Comparison of ENCODE assay signal across 9 cellular contexts in the genomic region with DNA sequence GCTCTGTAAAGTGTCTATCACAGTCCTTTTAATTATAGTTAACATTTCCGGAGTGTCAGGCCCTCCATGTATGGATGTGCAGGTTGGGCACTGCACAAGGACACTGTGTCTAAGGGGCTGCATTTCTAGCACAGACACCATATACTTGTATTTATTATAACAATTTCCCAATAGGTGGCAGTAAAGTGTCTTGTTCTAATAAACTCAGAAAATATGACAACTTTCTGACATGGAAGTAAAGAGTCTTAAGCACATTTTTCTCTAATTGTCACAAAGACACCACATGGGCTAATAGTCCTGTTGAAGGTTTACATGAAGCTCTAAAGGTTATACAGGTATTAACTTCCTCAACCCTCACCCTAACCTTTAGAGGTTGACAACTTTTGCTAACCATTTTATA.
DNase-seq lines count a peak whose midpoint lies in the region; FAIRE-seq and TF ChIP-seq lines count a peak whose summit lies in the region.
"Had no signal": no experiment of that assay in that cellular context is flagged by ENCODE, and none has a peak within 500 bp of the region (broad histone marks: within the 10 kb centered on the region; RNA-seq: fewer than 3 reads in every experiment).

No MANE protein-coding gene starts in this region.

- H3K27me3 Mint-ChIP-seq in Caco-2 (ENCODE audit: insufficient read depth, unreplicated experiment) = peaks cover 8% of the 10 kb centered on the region
- peaks cover 5% of the 10 kb centered on the region for H3K27me3 Mint-ChIP-seq in activated CD4-positive, alpha-beta memory T cell treated with anti-CD3 and anti-CD28 coated beads, Interleukin-2, amount 10 ng/mL, durations not matched to agents 7 days and 5 days

- no TSS peak for BruUV-seq in Caco-2 (replicated peaks; lab: Mats Ljungman, UMichigan)

- no peaks in the 10 kb centered on the region for H3K9me3 ChIP-seq in Caco-2

- no peak overlapping the region for H3K4me3 Mint-ChIP-seq in Caco-2 (ENCODE audit: unreplicated experiment)
- no peak overlapping the region for H3K4me3 Mint-ChIP-seq in activated CD4-positive, alpha-beta memory T cell treated with anti-CD3 and anti-CD28 coated beads, Interleukin-2, amount 10 ng/mL, durations not matched to agents 7 days and 5 days
- H3K4me3 Mint-ChIP-seq: IgD-negative memory B cell had no signal

- FAIRE-seq in bronchial epithelial cell (lab: Jason Lieb, UNC) = no peak

- H3K36me3 ChIP-seq in bronchial epithelial cell (ENCODE audit: control insufficient read depth, insufficient read depth, low read length) (no peaks in the 10 kb centered on the region), Caco-2 (ENCODE audit: control insufficient read depth, insufficient read depth, low read length) (no peaks in the 10 kb centered on the region)

- no peak for TF ChIP-seq CTCF in bronchial epithelial cell (IDR thresholded peaks at IDR 0.05; ENCODE audit: insufficient read depth, low read length, severe bottlenecking)
- TF ChIP-seq CTCF in Caco-2 (IDR thresholded peaks at IDR 0.05; ENCODE audit: insufficient read depth in 1 of 2, low read depth in 1 of 2, low read length in 1 of 2, severe bottlenecking in 1 of 2, unreplicated experiment in 1 of 2) = peak in 1 of 2 experiments; percentile 53

- CTCF ChIA-PET in Caco-2 (lab: Charles Lee) = interaction anchor here (0.6 to 1.0 kb wide), 4 partner anchors 57 to 541 kb away, joined by 3 to 6 read pairs (median 4); no protein-coding TSS in a partner anchor
- CTCF ChIA-PET in activated CD4-positive, alpha-beta memory T cell treated with anti-CD3 and anti-CD28 coated beads, Interleukin-2, amount 10 ng/mL, durations not matched to agents 7 days and 5 days (lab: Charles Lee) = interaction anchor here (1.4 kb wide), 1 partner anchor 188 kb away, joined by 3 read pairs; no protein-coding TSS in a partner anchor

- intact Hi-C loops in Caco-2 (cut with micrococcal nuclease; ENCODE audit: unreplicated experiment) = loop anchor here (1.0 to 5.0 kb wide), 3 partner anchors 63 to 542 kb away; no protein-coding TSS in a partner anchor

- no peaks in the 10 kb centered on the region for H3K9me3 Mint-ChIP-seq in Caco-2 (ENCODE audit: unreplicated experiment)
- no peaks in the 10 kb centered on the region for H3K9me3 Mint-ChIP-seq in activated CD4-positive, alpha-beta memory T cell treated with anti-CD3 and anti-CD28 coated beads, Interleukin-2, amount 10 ng/mL, durations not matched to agents 7 days and 5 days
- H3K9me3 Mint-ChIP-seq: IgD-negative memory B cell had no signal

- DNase-seq in DMS 273 (lab: John Stamatoyannopoulos, UW; ENCODE audit: unreplicated experiment) (peak; percentile 72), DMS 273 treated with DMSO at 0.1 percent for 48 hours (lab: John Stamatoyannopoulos, UW) (no peak), MV-4-11 (lab: John Stamatoyannopoulos, UW) (peak; percentile 43), bronchial epithelial cell (ENCODE audit: low read depth) (peak; percentile 33), renal cortical epithelial cell (ENCODE audit: low read depth) (peak; percentile 49), Caco-2 (no peak)
- no peak for DNase-seq in stimulated activated CD4-positive, alpha-beta T cell treated with anti-CD3 and anti-CD28 coated beads, Interleukin-15, amount 100 ng/mL, for 24 hours
- DNase-seq in activated CD4-positive, alpha-beta memory T cell treated with anti-CD3 and anti-CD28 coated beads, Interleukin-2, amount 10 ng/mL, durations not matched to agents 7 days and 5 days = no peak

- H3K4me3 ChIP-seq in bronchial epithelial cell (ENCODE audit: low read depth, low read length) = no peak overlapping the region
- no peak overlapping the region for H3K4me3 ChIP-seq in Caco-2 (ENCODE audit: low read depth, low read length)

- H3K4me1 Mint-ChIP-seq in Caco-2 (ENCODE audit: low read depth, unreplicated experiment) = no peaks in the 10 kb centered on the region
- peaks cover 3% of the 10 kb centered on the region for H3K4me1 Mint-ChIP-seq in activated CD4-positive, alpha-beta memory T cell treated with anti-CD3 and anti-CD28 coated beads, Interleukin-2, amount 10 ng/mL, durations not matched to agents 7 days and 5 days

- H3K4me1 ChIP-seq in Caco-2 = no peaks in the 10 kb centered on the region

- H3K27ac Mint-ChIP-seq in Caco-2 (ENCODE audit: unreplicated experiment) = no peak overlapping the region
- no peak overlapping the region for H3K27ac Mint-ChIP-seq in activated CD4-positive, alpha-beta memory T cell treated with anti-CD3 and anti-CD28 coated beads, Interleukin-2, amount 10 ng/mL, durations not matched to agents 7 days and 5 days
- H3K27ac Mint-ChIP-seq: IgD-negative memory B cell had no signal

- POLR2A ChIA-PET in Caco-2 (lab: Charles Lee) = no interaction called here
- POLR2A ChIA-PET in activated CD4-positive, alpha-beta memory T cell treated with anti-CD3 and anti-CD28 coated beads, Interleukin-2, amount 10 ng/mL, durations not matched to agents 7 days and 5 days (lab: Charles Lee) = no interaction called here

- no peaks in the 10 kb centered on the region for H3K36me3 Mint-ChIP-seq in Caco-2 (ENCODE audit: insufficient read depth, unreplicated experiment)
- no peaks in the 10 kb centered on the region for H3K36me3 Mint-ChIP-seq in activated CD4-positive, alpha-beta memory T cell treated with anti-CD3 and anti-CD28 coated beads, Interleukin-2, amount 10 ng/mL, durations not matched to agents 7 days and 5 days (ENCODE audit: low read depth)
- H3K36me3 Mint-ChIP-seq: IgD-negative memory B cell had no signal

- H3K27me3 ChIP-seq in bronchial epithelial cell (ENCODE audit: control insufficient read depth, insufficient read depth, low read length) = no peaks in the 10 kb centered on the region
- H3K27me3 ChIP-seq in Caco-2 (replicated peaks; ENCODE audit: control insufficient read depth, insufficient read depth, low read length) = no peaks in the 10 kb centered on the region; the same call in 1 of the 2 replicates

Comparison
In these comparisons a context has a peak if more than half of its experiments do, and no peak if none do; other contexts are left out.
1. DNase-seq: peak in DMS 273 (single experiment), MV-4-11 (single experiment), bronchial epithelial cell (single experiment) and renal cortical epithelial cell (single experiment); none in DMS 273 treated with DMSO at 0.1 percent for 48 hours (single experiment), Caco-2 (0 of 2), stimulated activated CD4-positive, alpha-beta T cell treated with anti-CD3 and anti-CD28 coated beads, Interleukin-15, amount 100 ng/mL, for 24 hours (single experiment) and activated CD4-positive, alpha-beta memory T cell treated with anti-CD3 and anti-CD28 coated beads, Interleukin-2, amount 10 ng/mL, durations not matched to agents 7 days and 5 days (single experiment).